In the genomic region with DNA sequence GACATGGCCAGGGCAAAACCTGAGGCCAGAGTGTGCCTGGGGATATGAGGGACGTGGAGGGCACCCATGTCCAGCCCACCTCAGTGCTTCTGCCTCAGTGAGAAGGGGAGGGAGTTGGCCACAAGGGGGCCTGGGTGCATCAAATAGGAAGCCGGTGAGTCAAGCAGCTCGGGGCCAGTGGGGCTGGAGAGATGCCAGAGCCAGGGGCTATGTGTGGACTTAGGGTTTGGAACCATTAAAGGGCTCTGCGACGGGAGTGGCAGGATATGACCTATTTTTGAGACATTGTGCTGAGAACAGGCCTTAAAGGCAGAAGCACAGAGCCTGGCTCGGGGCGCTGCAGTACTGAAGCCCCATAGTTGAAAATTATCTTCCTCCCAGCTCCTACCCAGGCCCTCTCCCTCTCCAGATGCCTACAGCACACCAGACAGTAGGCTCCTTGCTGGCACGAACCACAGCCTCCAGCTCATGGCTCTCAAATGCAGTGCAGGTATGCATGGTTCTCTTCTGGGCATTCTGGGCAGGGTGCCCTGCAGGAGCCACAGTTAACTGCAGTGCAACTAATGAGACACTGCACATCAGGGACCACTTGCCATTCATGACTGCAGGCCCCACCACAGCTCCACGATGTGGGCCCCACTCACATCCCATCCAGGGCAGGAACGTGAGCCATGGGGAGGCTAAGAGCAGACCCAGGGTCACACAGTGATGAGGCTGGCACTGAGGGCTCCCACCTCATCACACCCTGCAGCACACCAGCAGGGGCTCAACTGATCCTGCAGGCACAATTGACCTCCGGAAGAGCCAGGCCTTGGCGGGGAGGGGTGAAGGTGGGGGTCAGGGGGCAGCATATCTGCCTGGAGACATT, we compare ENCODE assay signal across 8 cellular contexts. TPM values are rescaled to one million over a fixed set of nuclear protein-coding genes. Genes with fewer than 3 reads are reported as not detected.
A peak's percentile ranks its signal among the peaks of the same experiment; 100 is the strongest.
DNase-seq lines count a peak whose midpoint lies in the region; ATAC-seq and TF ChIP-seq lines count a peak whose summit lies in the region.

No MANE protein-coding gene starts in this region.

- H3K27me3 ChIP-seq in BLaER1, result no peaks in the 10 kb centered on the region
- H3K27me3 ChIP-seq in OCI-LY3 (ENCODE audit: low read depth, low read length), result no peaks in the 10 kb centered on the region
- H3K27me3 ChIP-seq in adipocyte (replicated peaks; ENCODE audit: control insufficient read depth, insufficient read depth, low read length), result no peaks in the 10 kb centered on the region

- H3K4me1 ChIP-seq in BLaER1 (peaks cover 77% of the 10 kb centered on the region), OCI-LY3 (ENCODE audit: low read length) (no peaks in the 10 kb centered on the region; the same call in 1 of the 2 replicates), adipocyte (ENCODE audit: control insufficient read depth, insufficient read depth, low read length) (peaks cover 12% of the 10 kb centered on the region)

- TF ChIP-seq CTCF in OCI-LY3 (IDR thresholded peaks at IDR 0.05; ENCODE audit: low read depth, low read length), result peak; percentile 57

- H3K9me3 ChIP-seq in BLaER1, result no peaks in the 10 kb centered on the region
- no peaks in the 10 kb centered on the region for H3K9me3 ChIP-seq in OCI-LY3 (ENCODE audit: insufficient read depth, low read length)
- H3K9me3 ChIP-seq in adipocyte (ENCODE audit: control insufficient read depth, low read length), result no peaks in the 10 kb centered on the region

- H3K36me3 ChIP-seq in BLaER1 (peaks cover 63% of the 10 kb centered on the region), OCI-LY3 (replicated peaks; ENCODE audit: low read depth, low read length) (peaks cover 32% of the 10 kb centered on the region), adipocyte (ENCODE audit: control insufficient read depth, insufficient read depth, low read length, severe bottlenecking) (peaks cover 38% of the 10 kb centered on the region)

- H3K4me2 ChIP-seq in BLaER1 (peak overlapping the region; percentile 90), OCI-LY3 (ENCODE audit: low read length) (no peak overlapping the region)

- H3K79me2 ChIP-seq in OCI-LY3 (ENCODE audit: low read length), result no peaks in the 10 kb centered on the region

- H3K9ac ChIP-seq in BLaER1, result peak overlapping the region; percentile 73; the same call in 1 of the 2 replicates
- H3K9ac ChIP-seq in OCI-LY3 (ENCODE audit: low read length), result no peak overlapping the region
- H3K9ac ChIP-seq in adipocyte (ENCODE audit: low read length), result peak overlapping the region; percentile 55

- intact Hi-C loops in Right ventricle myocardium inferior (cut with DNase I) (loop anchor here (2.0 kb wide), 1 partner anchor 124 kb away; no protein-coding TSS in a partner anchor), posterior vena cava (cut with DNase I) (loop anchor here in 1 of 2 donors (5.0 kb wide), 1 partner anchor 130 kb away; the partner anchor contains the start of gene YKT6)

- H4K20me1 ChIP-seq in BLaER1 (no peaks in the 10 kb centered on the region; the same call in 1 of the 2 replicates), OCI-LY3 (ENCODE audit: insufficient read depth, low read length) (0 out of 2 replicates have a peak, but pooled peaks cover 3% of the 10 kb centered on the region)

- H3K27ac ChIP-seq in BLaER1 (peak overlapping the region; percentile 81), OCI-LY3 (ENCODE audit: low read length) (no peak overlapping the region)

- H3K4me3 ChIP-seq in BLaER1 (no peak overlapping the region), OCI-LY3 (ENCODE audit: low read length) (no peak overlapping the region), adipocyte (ENCODE audit: low read length) (no peak overlapping the region)

- H2AFZ ChIP-seq in OCI-LY3 (ENCODE audit: low read depth, low read length), result no peak overlapping the region

- DNase-seq in H4 (ENCODE audit: low spot score) (peak; percentile 88), adipocyte (ENCODE audit: low read depth) (peak; percentile 94), Right ventricle myocardium inferior (ENCODE audit: missing footprints) (peak; percentile 87), posterior vena cava (ENCODE audit: low spot score) (peak; percentile 96), NCI-H187 (lab: John Stamatoyannopoulos, UW) (no peak)

- ATAC-seq in Right ventricle myocardium inferior (peak; percentile 26), HG03045 (IDR thresholded peaks at IDR 0.05; ENCODE audit: unreplicated experiment) (no peak)

RNA-seq across cellular contexts. Expression of gene PGAM2, which starts 7.2 kb away (rescaled TPM):
- not detected in 2 replicates for total RNA-seq in H4 (2014; rRNA removed; shearing (Covaris generic))
- total RNA-seq in Right ventricle myocardium inferior (1,123 TPM), posterior vena cava (1 to 10 TPM; 1.6 to 2.1 TPM)

RNA-seq across cellular contexts. Expression of gene POLM, which starts 9.7 kb away (rescaled TPM):
- 7.4 and 7.7 TPM in 2 replicates for total RNA-seq in H4 (2014; rRNA removed; shearing (Covaris generic))
- 16.1 TPM for total RNA-seq in Right ventricle myocardium inferior
- total RNA-seq in posterior vena cava, result 10 to 100 TPM in 1 of 2 donors, 1 to 10 TPM in 1; 9.4 to 16.9 TPM

RNA-seq across cellular contexts. Expression of gene DBNL, which starts 28.1 kb away (rescaled TPM):
- 183 and 196 TPM in 2 replicates for total RNA-seq in H4 (2014; rRNA removed; shearing (Covaris generic))
- total RNA-seq in Right ventricle myocardium inferior (36.0 TPM), posterior vena cava (10 to 100 TPM; 82.8 to 91.0 TPM)

RNA-seq across cellular contexts. Expression of gene AEBP1, which starts 31.5 kb away (rescaled TPM):
- 0.06 TPM in 1 of 2 replicates, not detected in the other for total RNA-seq in H4 (2014; rRNA removed; shearing (Covaris generic))
- total RNA-seq in Right ventricle myocardium inferior (13.6 TPM), posterior vena cava (100 to 1,000 TPM; 783 to 919 TPM)

RNA-seq across cellular contexts. Expression of gene POLD2, which starts 50.8 kb away (rescaled TPM):
- 185 and 198 TPM in 2 replicates for total RNA-seq in H4 (2014; rRNA removed; shearing (Covaris generic))
- 87.3 TPM for total RNA-seq in Right ventricle myocardium inferior
- total RNA-seq in posterior vena cava, result 10 to 100 TPM; 39.9 to 60.0 TPM

Comparison
In these comparisons a context has a peak if more than half of its experiments do, and no peak if none do; other contexts are left out.
1. DNase-seq: peak in H4 (single experiment), adipocyte (single experiment), Right ventricle myocardium inferior (single experiment) and posterior vena cava (single experiment); none in NCI-H187 (0 of 2).
2. RNA of gene PGAM2, which starts 7.2 kb away (total RNA-seq): 1,123 TPM in Right ventricle myocardium inferior (single experiment); 1.6 to 2.1 TPM in posterior vena cava and not detected in H4; every median in the first group is over 100 times any median in the second.